14 cellular contexts compared by ENCODE assay signal in the genomic region with DNA sequence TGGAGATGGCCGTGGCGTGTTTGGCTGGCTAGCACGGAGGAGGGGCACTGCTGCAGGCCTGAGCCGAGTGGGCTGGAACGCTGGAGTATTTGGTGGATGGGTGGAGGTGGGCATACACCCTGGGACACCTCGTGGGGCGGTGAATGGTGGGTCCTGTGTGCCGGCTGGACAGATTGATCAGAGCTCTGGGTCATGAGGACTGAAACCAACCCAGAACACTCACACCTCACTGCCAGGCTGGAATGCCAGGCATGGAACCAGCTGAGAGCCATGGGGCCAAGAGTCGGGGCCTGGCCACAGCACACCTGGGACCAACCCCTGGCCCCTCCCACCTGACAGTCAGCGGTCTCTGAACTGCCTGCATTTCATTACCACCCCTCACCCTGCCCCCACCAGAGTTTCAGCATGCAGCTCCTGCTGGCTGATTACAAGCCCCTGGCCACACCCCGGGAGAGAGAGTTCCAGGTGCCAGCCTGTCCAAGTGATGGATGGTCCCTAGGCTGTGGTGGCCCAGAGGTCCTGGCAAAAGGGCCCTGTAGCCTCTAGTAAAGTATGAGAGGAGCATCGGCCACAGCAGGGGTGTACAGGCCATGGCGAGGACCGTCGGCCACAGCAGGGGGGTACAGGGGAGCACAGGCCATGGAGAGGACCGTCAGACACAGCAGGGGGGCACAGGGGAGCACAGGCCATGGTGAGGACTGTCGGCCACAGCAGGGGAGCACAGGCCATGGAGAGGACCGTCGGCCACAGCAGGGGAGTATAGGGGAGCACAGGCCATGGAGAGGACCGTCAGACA. TPM values are rescaled to one million over a fixed set of nuclear protein-coding genes. Genes with fewer than 3 reads are reported as not detected.
DNase-seq lines count a peak whose midpoint lies in the region; ATAC-seq and TF ChIP-seq lines count a peak whose summit lies in the region.
"Had no signal": no experiment of that assay in that cellular context is flagged by ENCODE, and none has a peak within 500 bp of the region (broad histone marks: within the 10 kb centered on the region; RNA-seq: fewer than 3 reads in every experiment).

No MANE protein-coding gene starts in this region.

- peaks cover 57% of the 10 kb centered on the region for H3K27me3 Mint-ChIP-seq in mesothelial cell of epicardium (ENCODE audit: low read depth)

- no peaks in the 10 kb centered on the region for H3K9me3 ChIP-seq in right atrium auricular region
- no peaks in the 10 kb centered on the region for H3K9me3 ChIP-seq in ascending aorta
- H3K9me3 ChIP-seq in upper lobe of right lung, result no peaks in the 10 kb centered on the region
- H3K9me3 ChIP-seq: ovary had no signal

- TF ChIP-seq CTCF in right atrium auricular region (IDR thresholded peaks at IDR 0.05) (no peak), ascending aorta (IDR thresholded peaks at IDR 0.05) (no peak), mesothelial cell of epicardium (IDR thresholded peaks at IDR 0.05; ENCODE audit: unreplicated experiment) (no peak), upper lobe of right lung (IDR thresholded peaks at IDR 0.05) (no peak)

- DNase-seq in cardiac septum (ENCODE audit: low spot score), result peak; percentile 58
- DNase-seq in right atrium auricular region (ENCODE audit: low spot score), result no peak
- DNase-seq in ascending aorta (ENCODE audit: low spot score in 2 of 2), result peak; percentile 4 to 56
- DNase-seq in mesothelial cell of epicardium (ENCODE audit: low spot score in 2 of 2, unreplicated experiment in 2 of 2), result peak; percentile 18 to 31
- DNase-seq in upper lobe of right lung, result peak; percentile 42
- no peak for DNase-seq in HuH-7 (ENCODE audit: low spot score)
- DNase-seq in UCSD-AML1 (lab: John Stamatoyannopoulos, UW; ENCODE audit: unreplicated experiment), result no peak
- DNase-seq in KG1 (lab: John Stamatoyannopoulos, UW), result no peak
- DNase-seq: brain microvascular endothelial cell; effector CD8-positive, alpha-beta T cell; midbrain; NCI-H1092 had no signal

- no peaks in the 10 kb centered on the region for H3K9me3 Mint-ChIP-seq in mesothelial cell of epicardium

- no peak overlapping the region for H3K4me3 Mint-ChIP-seq in mesothelial cell of epicardium

- H3K4me1 ChIP-seq in right atrium auricular region, result peaks cover 0 to 12% of the 10 kb centered on the region in 2 donors
- no peaks in the 10 kb centered on the region for H3K4me1 ChIP-seq in ascending aorta
- peaks cover 12% of the 10 kb centered on the region for H3K4me1 ChIP-seq in upper lobe of right lung

- H3K27me3 ChIP-seq in right atrium auricular region (no peaks in the 10 kb centered on the region), ascending aorta (peaks cover 4% of the 10 kb centered on the region), upper lobe of right lung (peaks cover 42% of the 10 kb centered on the region)
- H3K27me3 ChIP-seq: ovary had no signal

- H3K4me1 Mint-ChIP-seq in mesothelial cell of epicardium, result peaks cover 2% of the 10 kb centered on the region

- no peak for ATAC-seq in upper lobe of right lung

- no peak overlapping the region for H3K4me3 ChIP-seq in right atrium auricular region
- no peak overlapping the region for H3K4me3 ChIP-seq in ascending aorta
- no peak overlapping the region for H3K4me3 ChIP-seq in upper lobe of right lung
- H3K4me3 ChIP-seq: ovary had no signal

- H3K36me3 ChIP-seq in right atrium auricular region (no peaks in the 10 kb centered on the region), ascending aorta (no peaks in the 10 kb centered on the region), upper lobe of right lung (no peaks in the 10 kb centered on the region)
- H3K36me3 ChIP-seq: brain microvascular endothelial cell, ovary had no signal

- intact Hi-C loops in cardiac septum (cut with DNase I) (no loop called here), ascending aorta (cut with DNase I) (no loop called here), upper lobe of right lung (cut with DNase I) (no loop called here)

- H3K27ac Mint-ChIP-seq in mesothelial cell of epicardium, result no peak overlapping the region

- no peak overlapping the region for H3K27ac ChIP-seq in right atrium auricular region
- H3K27ac ChIP-seq in ascending aorta, result no peak overlapping the region
- H3K27ac ChIP-seq in upper lobe of right lung, result no peak overlapping the region
- H3K27ac ChIP-seq: brain microvascular endothelial cell, ovary had no signal

- no peaks in the 10 kb centered on the region for H3K36me3 Mint-ChIP-seq in mesothelial cell of epicardium

RNA-seq across cellular contexts. Expression of gene NPBWR2, which starts 3.3 kb away (rescaled TPM):
- total RNA-seq in cardiac septum (not detected), right atrium auricular region (not detected), ascending aorta (not detected), mesothelial cell of epicardium (not detected in 3 replicates), upper lobe of right lung (not detected)
- total RNA-seq: fibroblast of villous mesenchyme, ovary had no signal

RNA-seq across cellular contexts. Expression of gene LKAAEAR1, which starts 19.9 kb away (rescaled TPM):
- not detected for total RNA-seq in cardiac septum
- not detected for total RNA-seq in right atrium auricular region
- not detected for total RNA-seq in ascending aorta
- 0.36 TPM in 1 of 3 replicates, not detected in the others for total RNA-seq in mesothelial cell of epicardium
- total RNA-seq in upper lobe of right lung, result not detected
- total RNA-seq: fibroblast of villous mesenchyme had no signal

RNA-seq across cellular contexts. Expression of gene OPRL1, which starts 24.2 kb away (rescaled TPM):
- total RNA-seq in cardiac septum (0.48 TPM), right atrium auricular region (1 to 10 TPM in 1 of 2 donors, under 1 TPM in 1; 0.75 to 1.4 TPM), ascending aorta (0.21 TPM), mesothelial cell of epicardium (2.2 to 2.6 TPM (median 2.5 TPM) in 3 replicates), upper lobe of right lung (1.9 TPM)

RNA-seq across cellular contexts. Expression of gene RGS19, which starts 24.8 kb away (rescaled TPM):
- 3.1 TPM for total RNA-seq in cardiac septum
- total RNA-seq in right atrium auricular region, result 10 to 100 TPM in 1 of 2 donors, 1 to 10 TPM in 1; 7.8 to 14.1 TPM
- total RNA-seq in ascending aorta, result 109 TPM
- 7.0 to 8.1 TPM (median 7.9 TPM) in 3 replicates for total RNA-seq in mesothelial cell of epicardium
- 40.8 TPM for total RNA-seq in upper lobe of right lung

RNA-seq across cellular contexts. Expression of gene TCEA2, which starts 41.1 kb away (rescaled TPM):
- total RNA-seq in cardiac septum (66.0 TPM), right atrium auricular region (10 to 100 TPM; 17.8 to 25.5 TPM), ascending aorta (61.4 TPM), mesothelial cell of epicardium (77.9 to 81.3 TPM (median 81.2 TPM) in 3 replicates), upper lobe of right lung (40.2 TPM)

Comparison
In these comparisons a context has a peak if more than half of its experiments do, and no peak if none do; other contexts are left out.
1. DNase-seq: peak in cardiac septum (single experiment), ascending aorta (2 of 2), mesothelial cell of epicardium (2 of 2) and upper lobe of right lung (single experiment); none in right atrium auricular region (single experiment), HuH-7 (single experiment), UCSD-AML1 (single experiment) and KG1 (single experiment).